ENCODE assay signal across 14 cellular contexts in the genomic region with DNA sequence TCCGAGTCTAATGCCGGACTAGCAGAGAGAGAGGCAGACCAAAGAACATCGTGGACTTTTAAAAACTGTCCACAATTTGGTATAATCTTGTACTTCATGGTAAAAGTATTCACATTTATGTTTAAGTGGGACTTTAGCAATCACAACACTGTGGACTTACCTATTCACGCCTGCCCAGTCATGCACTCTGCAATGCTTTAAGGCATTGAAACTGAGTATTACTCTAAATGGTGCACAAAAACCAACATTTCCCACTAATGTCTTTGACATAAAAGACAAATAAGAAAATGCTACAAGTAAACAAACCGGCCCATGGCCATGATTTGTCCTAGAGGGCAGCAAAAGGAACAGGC.
DNase-seq lines count a peak whose midpoint lies in the region; ATAC-seq, FAIRE-seq and TF ChIP-seq lines count a peak whose summit lies in the region.
"Had no signal": no experiment of that assay in that cellular context is flagged by ENCODE, and none has a peak within 500 bp of the region (broad histone marks: within the 10 kb centered on the region; RNA-seq: fewer than 3 reads in every experiment).

No MANE protein-coding gene starts in this region.

- H3K4me1 ChIP-seq in endothelial cell of umbilical vein (ENCODE audit: control insufficient read depth, extremely low read depth, insufficient read depth, low read length) = peaks cover 41% of the 10 kb centered on the region
- peaks cover 23 to 57% (median 57%) of the 10 kb centered on the region in 3 donors for H3K4me1 ChIP-seq in pancreas

- dilution Hi-C loops in endothelial cell of umbilical vein (cut with MboI; ENCODE audit: extremely low pct_ligation_motif_present, low sequenced_read_pairs) = loop anchor here (25.0 kb wide), 1 partner anchor 228 kb away; no protein-coding TSS in a partner anchor

- H3K4me3 ChIP-seq in endothelial cell of umbilical vein (replicated peaks in 1 of 3; ENCODE audit: insufficient read depth in 1 of 3, low read depth in 1 of 3, low read length in 3 of 3) (no peak overlapping the region), pancreas (peak overlapping the region in 1 of 4 donors; percentile 13)
- H3K4me3 ChIP-seq: adrenal gland had no signal

- WGBS in pancreas, 2 donors = 16 to 20% methylated on average over 5 of the region's 5 CpGs

- H4K20me1 ChIP-seq in endothelial cell of umbilical vein (replicated peaks; ENCODE audit: control insufficient read depth, extremely low read depth, insufficient read depth, low read length) = no peaks in the 10 kb centered on the region

- H3K9me3 ChIP-seq in endothelial cell of umbilical vein (replicated peaks; ENCODE audit: control insufficient read depth, insufficient read depth, low read length) (no peaks in the 10 kb centered on the region), pancreas (no peaks in the 10 kb centered on the region)
- H3K9me3 ChIP-seq: adrenal gland had no signal

- H3K4me2 ChIP-seq in endothelial cell of umbilical vein (ENCODE audit: insufficient read depth, low read length) = peak overlapping the region; percentile 46

- peak; percentile 49 for DNase-seq in NCI-H69 (lab: John Stamatoyannopoulos, UW)
- DNase-seq in endothelial cell of umbilical vein (ENCODE audit: low read depth, low spot score) = peak; percentile 38
- no peak for DNase-seq in pancreas
- DNase-seq in erythroblast (lab: John Stamatoyannopoulos, UW) = no peak
- DNase-seq: CD8-positive, alpha-beta T cell; effector memory CD8-positive, alpha-beta T cell; NK-92 treated with Interleukin-12 subunit alpha and Interleukin-12 subunit beta, amount 100 ng/mL, for 24 hours; stimulated activated CD4-positive, alpha-beta T cell treated with anti-CD3 and anti-CD28 coated beads, Interleukin-12 subunit alpha, Interleukin-12 subunit beta, amount 100 ng/mL, for 4 hours; stimulated activated CD8-positive, alpha-beta memory T cell treated with anti-CD3 and anti-CD28 coated beads, Interleukin-4, amount 100 ng/mL, for 48 hours had no signal

- intact Hi-C loops in endothelial cell of umbilical vein (cut with micrococcal nuclease) (loop anchor here (1.0 to 10.0 kb wide), 4 partner anchors 46 to 670 kb away; a partner anchor contains a TSS), pancreas (cut with DNase I) (loop anchor here in 2 of 3 donors (5.0 to 10.0 kb wide), 2 partner anchors 90 to 223 kb away; a partner anchor contains a TSS)

- H3K27ac ChIP-seq in C4-2B (peak overlapping the region; percentile 31), endothelial cell of umbilical vein (ENCODE audit: insufficient read depth, low read depth, low read length) (peak overlapping the region; percentile 44), pancreas (peak overlapping the region; percentile 70 to 85 (median 78))
- H3K27ac ChIP-seq: adrenal gland had no signal

- CTCF ChIA-PET in endothelial cell of umbilical vein (lab: Charles Lee) = interaction anchor here (1.0 to 1.7 kb wide), 4 partner anchors 9 to 92 kb away, joined by 3 to 6 read pairs (median 4); a partner anchor contains a TSS

- no peak for FAIRE-seq in endothelial cell of umbilical vein (lab: Jason Lieb, UNC)
- FAIRE-seq in pancreas (lab: Jason Lieb, UNC) = no peak

- POLR2A ChIA-PET in endothelial cell of umbilical vein (lab: Charles Lee) = no interaction called here

- H3K9ac ChIP-seq in endothelial cell of umbilical vein (replicated peaks; ENCODE audit: extremely low read depth, insufficient read depth, low read length) = peak overlapping the region; percentile 13

- no peak for TF ChIP-seq POLR2A in endothelial cell of umbilical vein (IDR thresholded peaks at IDR 0.05; ENCODE audit: low read depth, low read length)
- no peak for TF ChIP-seq POLR2A in erythroblast (IDR thresholded peaks at IDR 0.05; ENCODE audit: low read length)

- ATAC-seq in pancreas = peak; percentile 11 to 25 (median 14)
- ATAC-seq in GM18858 (IDR thresholded peaks at IDR 0.05; ENCODE audit: unreplicated experiment) = no peak
- ATAC-seq in GM21360 (IDR thresholded peaks at IDR 0.05; ENCODE audit: unreplicated experiment) = no peak
- ATAC-seq in HG03460 (IDR thresholded peaks at IDR 0.05; ENCODE audit: unreplicated experiment) = no peak
- ATAC-seq: CD8-positive, alpha-beta T cell; effector memory CD8-positive, alpha-beta T cell had no signal

- H3K36me3 ChIP-seq in endothelial cell of umbilical vein (ENCODE audit: control insufficient read depth in 2 of 2, extremely low read depth in 1 of 2, insufficient read depth in 2 of 2, low read length in 2 of 2) (peaks cover 0 to 2% of the 10 kb centered on the region in 2 experiments), pancreas (no peaks in the 10 kb centered on the region)

- H3K27me3 ChIP-seq in endothelial cell of umbilical vein (ENCODE audit: control insufficient read depth in 2 of 2, insufficient read depth in 2 of 2, low read length in 2 of 2) = no peaks in the 10 kb centered on the region
- no peaks in the 10 kb centered on the region for H3K27me3 ChIP-seq in pancreas
- H3K27me3 ChIP-seq: adrenal gland had no signal

- no peaks in the 10 kb centered on the region for H3K9me1 ChIP-seq in endothelial cell of umbilical vein (replicated peaks; ENCODE audit: control insufficient read depth, extremely low read depth, insufficient read depth, low read length)

- no peaks in the 10 kb centered on the region for H3K79me2 ChIP-seq in endothelial cell of umbilical vein (ENCODE audit: control insufficient read depth, insufficient read depth, low read length)

- no TSS peak for BruUV-seq in endothelial cell of umbilical vein (replicated peaks; lab: Mats Ljungman, UMichigan)

- TF ChIP-seq CTCF in C4-2B (conservative IDR thresholded peaks at IDR 0.05) (peak; percentile 14), endothelial cell of umbilical vein (IDR thresholded peaks at IDR 0.05; ENCODE audit: extremely low read depth in 1 of 2, insufficient read depth in 1 of 2, low read depth in 1 of 2, low read length in 2 of 2) (no peak), pancreas (IDR thresholded peaks at IDR 0.05) (no peak)

- H2AFZ ChIP-seq in endothelial cell of umbilical vein (ENCODE audit: low read depth, low read length) = no peak overlapping the region

TF ChIP-seq in endothelial cell of umbilical vein, 7 proteins besides CTCF, POLR2A, EP300 and RAD21:
- TF ChIP-seq FOS (IDR thresholded peaks at IDR 0.05; ENCODE audit: borderline replicate concordance, insufficient read depth, low read length) = no peak
- no peak for TF ChIP-seq GATA2 (IDR thresholded peaks at IDR 0.05; ENCODE audit: insufficient read depth, insufficient read length, low read depth, low read length)
- TF ChIP-seq MYC (IDR thresholded peaks at IDR 0.05; ENCODE audit: low read depth, low read length) = no peak
- TF ChIP-seq EZH2 (IDR thresholded peaks at IDR 0.05; ENCODE audit: borderline replicate concordance, low read depth, low read length, severe bottlenecking) = no peak
- TF ChIP-seq JUN (IDR thresholded peaks at IDR 0.05; ENCODE audit: borderline replicate concordance, insufficient read depth, insufficient read length, low read depth) = no peak
- TF ChIP-seq POLR2AphosphoS5 (IDR thresholded peaks at IDR 0.05; ENCODE audit: insufficient read depth, low read depth, low read length) = no peak
- TF ChIP-seq, protein P1, sequence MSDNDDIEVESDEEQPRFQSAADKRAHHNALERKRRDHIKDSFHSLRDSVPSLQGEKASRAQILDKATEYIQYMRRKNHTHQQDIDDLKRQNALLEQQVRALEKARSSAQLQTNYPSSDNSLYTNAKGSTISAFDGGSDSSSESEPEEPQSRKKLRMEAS (IDR thresholded peaks at IDR 0.05; ENCODE audit: insufficient read depth, insufficient read length) = no peak

Comparison
In these comparisons a context has a peak if more than half of its experiments do, and no peak if none do; other contexts are left out.
1. DNase-seq: peak in NCI-H69 (single experiment) and endothelial cell of umbilical vein (single experiment); none in pancreas (0 of 6) and erythroblast (0 of 2).
2. ATAC-seq: peak in pancreas (4 of 4); none in GM18858 (single experiment), GM21360 (single experiment) and HG03460 (single experiment).
3. Peak in every context shown above with its lines, with median percentiles within 50 percentile points of each other: H3K27ac ChIP-seq.